In the genomic region with DNA sequence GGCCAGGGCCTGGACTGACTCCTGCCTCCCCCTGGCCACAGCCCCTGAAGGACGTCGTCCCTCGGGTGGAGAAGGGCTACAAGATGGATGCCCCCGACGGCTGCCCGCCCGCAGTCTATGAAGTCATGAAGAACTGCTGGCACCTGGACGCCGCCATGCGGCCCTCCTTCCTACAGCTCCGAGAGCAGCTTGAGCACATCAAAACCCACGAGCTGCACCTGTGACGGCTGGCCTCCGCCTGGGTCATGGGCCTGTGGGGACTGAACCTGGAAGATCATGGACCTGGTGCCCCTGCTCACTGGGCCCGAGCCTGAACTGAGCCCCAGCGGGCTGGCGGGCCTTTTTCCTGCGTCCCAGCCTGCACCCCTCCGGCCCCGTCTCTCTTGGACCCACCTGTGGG, we compare ENCODE assay signal across 1 cellular context.
TF ChIP-seq lines count a peak whose summit lies in the region.

No MANE protein-coding gene starts in this region.

TF ChIP-seq in K562, 482 proteins besides CTCF, POLR2A, EP300 and RAD21:
- TF ChIP-seq USF1 (CRISPR knock-in tag; IDR thresholded peaks at IDR 0.05): no peak
- TF ChIP-seq ZNF57 (CRISPR knock-in tag; IDR thresholded peaks at IDR 0.05): no peak
- no peak for TF ChIP-seq RFX1 (IDR thresholded peaks at IDR 0.05)
- TF ChIP-seq EWSR1 (IDR thresholded peaks at IDR 0.05; ENCODE audit: borderline replicate concordance, low read depth, partially characterized antibody): no peak
- TF ChIP-seq RBM17 (IDR thresholded peaks at IDR 0.05; ENCODE audit: borderline replicate concordance, low read depth, low read length): no peak
- no peak for TF ChIP-seq ELK3 (CRISPR knock-in tag; IDR thresholded peaks at IDR 0.05)
- TF ChIP-seq, protein P1, sequence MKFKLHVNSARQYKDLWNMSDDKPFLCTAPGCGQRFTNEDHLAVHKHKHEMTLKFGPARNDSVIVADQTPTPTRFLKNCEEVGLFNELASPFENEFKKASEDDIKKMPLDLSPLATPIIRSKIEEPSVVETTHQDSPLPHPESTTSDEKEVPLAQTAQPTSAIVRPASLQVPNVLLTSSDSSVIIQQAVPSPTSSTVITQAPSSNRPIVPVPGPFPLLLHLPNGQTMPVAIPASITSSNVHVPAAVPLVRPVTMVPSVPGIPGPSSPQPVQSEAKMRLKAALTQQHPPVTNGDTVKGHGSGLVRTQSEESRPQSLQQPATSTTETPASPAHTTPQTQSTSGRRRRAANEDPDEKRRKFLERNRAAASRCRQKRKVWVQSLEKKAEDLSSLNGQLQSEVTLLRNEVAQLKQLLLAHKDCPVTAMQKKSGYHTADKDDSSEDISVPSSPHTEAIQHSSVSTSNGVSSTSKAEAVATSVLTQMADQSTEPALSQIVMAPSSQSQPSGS (CRISPR knock-in tag; IDR thresholded peaks at IDR 0.05): no peak
- TF ChIP-seq ZBTB43 (CRISPR knock-in tag; IDR thresholded peaks at IDR 0.05): no peak
- no peak for TF ChIP-seq HIVEP1 (CRISPR knock-in tag; IDR thresholded peaks at IDR 0.05)
- TF ChIP-seq MEF2A (IDR thresholded peaks at IDR 0.05; ENCODE audit: control insufficient read depth, low read depth, low read length): no peak
